8 cellular contexts compared by ENCODE assay signal in genomic region chr22:30802202-30803166, GRCh38.
DNase-seq lines count a peak whose midpoint lies in the region; ATAC-seq and TF ChIP-seq lines count a peak whose summit lies in the region.

No MANE protein-coding gene starts in this region.

- DNase-seq in DMS114 treated with DMSO at 0.1 percent for 48 hours (lab: John Stamatoyannopoulos, UW; ENCODE audit: unreplicated experiment): peak; percentile 57
- peak; percentile 56 for DNase-seq in HS-27A (ENCODE audit: low read depth)
- peak; percentile 41 to 84 for DNase-seq in SHP77 (lab: John Stamatoyannopoulos, UW)
- peak; percentile 85 for DNase-seq in activated effector memory CD4-positive, alpha-beta T cell treated with anti-CD3 and anti-CD28 coated beads, Interleukin-2, amount 50 U/mL, for 16 hours
- peak; percentile 85 for DNase-seq in fibroblast of the aortic adventitia (ENCODE audit: low read depth)
- DNase-seq in natural killer cell: peak; percentile 43
- peak; percentile 13 to 66 (median 44) for DNase-seq in stimulated activated naive CD4-positive, alpha-beta T cell (lab: John Stamatoyannopoulos, UW)

- H3K4me3 ChIP-seq in fibroblast of the aortic adventitia (ENCODE audit: low read depth, low read length): peak overlapping the region; percentile 48

- no peaks in the 10 kb centered on the region for H3K36me3 Mint-ChIP-seq in natural killer cell

- peaks cover 37 to 44% of the 10 kb centered on the region in 2 donors for H3K27me3 Mint-ChIP-seq in natural killer cell (ENCODE audit: low read depth in 2 of 2)

- H3K27ac Mint-ChIP-seq in natural killer cell: no peak overlapping the region

- peaks cover 0 to 4% of the 10 kb centered on the region in 2 donors for H3K4me1 Mint-ChIP-seq in natural killer cell

- no peaks in the 10 kb centered on the region for H3K9me3 Mint-ChIP-seq in natural killer cell

- peak; percentile 52 for TF ChIP-seq CTCF in fibroblast of the aortic adventitia (IDR thresholded peaks at IDR 0.05; ENCODE audit: insufficient read depth, low read length)
- TF ChIP-seq CTCF in natural killer cell (IDR thresholded peaks at IDR 0.05): no peak

- ATAC-seq in natural killer cell: peak; percentile 78 to 98 (median 98)
- ATAC-seq in GM19395 (IDR thresholded peaks at IDR 0.05; ENCODE audit: unreplicated experiment): no peak

- intact Hi-C loops in natural killer cell (cut with micrococcal nuclease): no loop called here

- no peak overlapping the region for H3K4me3 Mint-ChIP-seq in natural killer cell
